ENCODE assay signal across 23 cellular contexts in the genomic region with DNA sequence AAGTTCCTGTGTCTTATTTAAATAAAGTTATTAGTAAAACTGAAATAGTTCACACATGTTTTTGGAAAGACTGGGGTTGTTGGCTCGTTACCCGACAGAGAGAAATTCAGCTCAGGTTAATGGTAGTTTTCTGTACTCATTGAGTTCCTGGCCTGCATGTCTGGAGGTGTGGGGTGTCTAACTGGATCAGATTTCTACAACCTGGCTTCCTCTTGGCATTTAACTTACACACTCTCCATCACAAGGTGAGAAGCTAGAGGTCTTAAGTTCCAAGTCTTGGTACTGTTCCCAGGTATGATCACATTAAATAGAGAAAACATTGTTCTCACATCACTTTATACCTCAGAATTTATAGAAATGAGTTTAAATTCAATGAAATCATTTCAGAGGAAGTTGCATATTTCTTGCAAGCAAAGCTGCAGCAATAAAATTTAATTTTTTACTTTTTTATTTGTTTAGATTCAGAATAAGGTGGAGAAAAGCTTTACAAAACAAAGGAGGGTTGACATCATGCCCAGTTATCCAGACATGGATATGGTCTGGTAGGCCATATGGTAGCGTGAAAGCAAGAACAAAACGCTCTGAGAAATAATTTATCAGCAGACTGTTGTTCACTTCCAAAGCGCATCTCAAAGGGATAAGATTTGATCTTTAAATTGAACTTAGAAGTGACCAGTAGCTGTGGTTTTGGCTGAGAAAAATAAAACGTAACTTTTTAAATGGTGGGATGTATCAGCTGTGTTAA.
"Had no signal": no experiment of that assay in that cellular context is flagged by ENCODE, and none has a peak within 500 bp of the region (broad histone marks: within the 10 kb centered on the region; RNA-seq: fewer than 3 reads in every experiment).

No MANE protein-coding gene starts in this region.

- H3K4me1 Mint-ChIP-seq: IgD-negative memory B cell had no signal

- H3K9me3 Mint-ChIP-seq: IgD-negative memory B cell had no signal

- H3K4me1 ChIP-seq: SJSA1 had no signal

- H3K9me3 ChIP-seq: SJSA1 had no signal

- H3K27me3 ChIP-seq: SJSA1 had no signal

- H3K9ac ChIP-seq: KMS-11 had no signal

- H3K4me2 ChIP-seq: KMS-11 had no signal

- H3K4me3 ChIP-seq: K562, SJSA1, SK-N-MC had no signal

- H3K27ac ChIP-seq: HL-60, KMS-11, SJSA1, SK-N-MC had no signal

- FAIRE-seq: HTR-8/SVneo, RCC 7860 had no signal

- H3K4me3 Mint-ChIP-seq: IgD-negative memory B cell had no signal

- H3K36me3 ChIP-seq: SJSA1 had no signal

- DNase-seq: Kasumi-1, MM.1S, NCI-H1092 treated with DMSO at 0.1 percent for 48 hours, NCI-H1436, NCI-H187, NCI-H2029, NCI-H2081 treated with DMSO at 0.1 percent for 48 hours, NCI-H345, NCI-H446 treated with DMSO at 0.1 percent for 48 hours, NCI-H510A treated with DMSO at 0.1 percent for 48 hours, NCI-H526, NCI-H748 treated with DMSO at 0.1 percent for 48 hours, Right ventricle myocardium superior, RPMI8226, SIG-M5 had no signal

- H3K27me3 Mint-ChIP-seq: IgD-negative memory B cell had no signal
